ENCODE assay signal across 7 cellular contexts in genomic region chr13:106533101-106533939, GRCh38. TPM values are rescaled to one million over a fixed set of nuclear protein-coding genes. Genes with fewer than 3 reads are reported as not detected.
DNase-seq lines count a peak whose midpoint lies in the region.

No MANE protein-coding gene starts in this region.

- no peaks in the 10 kb centered on the region for H3K27me3 ChIP-seq in MG63
- no peaks in the 10 kb centered on the region for H3K27me3 ChIP-seq in layer of hippocampus (ENCODE audit: control insufficient read depth, insufficient read depth, low read length)

- H3K4me1 Mint-ChIP-seq in T-helper 1 cell treated with Interleukin-12 subunit alpha and Interleukin-12 subunit beta and Interleukin-4 antibody, amounts not matched to agents 30 μg/mL and 1 μg/mL, for 36 hours (ENCODE audit: low read depth): peaks cover 18% of the 10 kb centered on the region
- H3K4me1 Mint-ChIP-seq in dendritic cell treated with granulocyte-macrophage colony-stimulating factor and Interleukin-4, amounts not matched to agents 40 ng/mL and 50 ng/mL, for 4 days (ENCODE audit: low read depth): peaks cover 21% of the 10 kb centered on the region

- peak overlapping the region; percentile 42 for H3K4me3 Mint-ChIP-seq in T-helper 1 cell treated with Interleukin-12 subunit alpha and Interleukin-12 subunit beta and Interleukin-4 antibody, amounts not matched to agents 30 μg/mL and 1 μg/mL, for 36 hours
- H3K4me3 Mint-ChIP-seq in dendritic cell treated with granulocyte-macrophage colony-stimulating factor and Interleukin-4, amounts not matched to agents 40 ng/mL and 50 ng/mL, for 4 days: peak overlapping the region; percentile 44

- H3K36me3 ChIP-seq in MG63: no peaks in the 10 kb centered on the region

- peaks cover 62% of the 10 kb centered on the region for H3K27me3 Mint-ChIP-seq in T-helper 1 cell treated with Interleukin-12 subunit alpha and Interleukin-12 subunit beta and Interleukin-4 antibody, amounts not matched to agents 30 μg/mL and 1 μg/mL, for 36 hours (ENCODE audit: low read depth)
- H3K27me3 Mint-ChIP-seq in dendritic cell treated with granulocyte-macrophage colony-stimulating factor and Interleukin-4, amounts not matched to agents 40 ng/mL and 50 ng/mL, for 4 days: peaks cover 62% of the 10 kb centered on the region

- DNase-seq in GM03348 (ENCODE audit: low spot score): peak; percentile 90
- DNase-seq in MG63: peak; percentile 73
- peak; percentile 54 for DNase-seq in smooth muscle cell of the brain vasculature (ENCODE audit: low read depth, low spot score)
- no peak for DNase-seq in effector CD8-positive, alpha-beta T cell (lab: John Stamatoyannopoulos, UW)

- H3K27ac ChIP-seq in layer of hippocampus (ENCODE audit: low read depth, low read length): peak overlapping the region; percentile 57

- H3K9me3 Mint-ChIP-seq in T-helper 1 cell treated with Interleukin-12 subunit alpha and Interleukin-12 subunit beta and Interleukin-4 antibody, amounts not matched to agents 30 μg/mL and 1 μg/mL, for 36 hours: no peaks in the 10 kb centered on the region
- no peaks in the 10 kb centered on the region for H3K9me3 Mint-ChIP-seq in dendritic cell treated with granulocyte-macrophage colony-stimulating factor and Interleukin-4, amounts not matched to agents 40 ng/mL and 50 ng/mL, for 4 days

- H3K36me3 Mint-ChIP-seq in T-helper 1 cell treated with Interleukin-12 subunit alpha and Interleukin-12 subunit beta and Interleukin-4 antibody, amounts not matched to agents 30 μg/mL and 1 μg/mL, for 36 hours (ENCODE audit: low read depth): no peaks in the 10 kb centered on the region
- H3K36me3 Mint-ChIP-seq in dendritic cell treated with granulocyte-macrophage colony-stimulating factor and Interleukin-4, amounts not matched to agents 40 ng/mL and 50 ng/mL, for 4 days (ENCODE audit: low read depth): peaks cover 6% of the 10 kb centered on the region

- intact Hi-C loops in dendritic cell treated with granulocyte-macrophage colony-stimulating factor and Interleukin-4, amounts not matched to agents 40 ng/mL and 50 ng/mL, for 4 days (cut with micrococcal nuclease): loop anchor here (10.0 kb wide), 1 partner anchor 1759 kb away; no protein-coding TSS in a partner anchor

- H3K9me3 ChIP-seq in MG63: no peaks in the 10 kb centered on the region

- peak overlapping the region; percentile 65 for H3K27ac Mint-ChIP-seq in T-helper 1 cell treated with Interleukin-12 subunit alpha and Interleukin-12 subunit beta and Interleukin-4 antibody, amounts not matched to agents 30 μg/mL and 1 μg/mL, for 36 hours
- H3K27ac Mint-ChIP-seq in dendritic cell treated with granulocyte-macrophage colony-stimulating factor and Interleukin-4, amounts not matched to agents 40 ng/mL and 50 ng/mL, for 4 days: no peak overlapping the region

- H3K4me3 ChIP-seq in MG63: peak overlapping the region; percentile 53

RNA-seq across cellular contexts. Expression of gene EFNB2, which starts 2.1 kb away (rescaled TPM):
- 2.3 and 3.6 TPM in 2 replicates for total RNA-seq in MG63 (2014; rRNA removed; shearing (Covaris generic); ENCODE audit: low replicate concordance)

RNA-seq across cellular contexts. Expression of gene ARGLU1, which starts 34.6 kb away (rescaled TPM):
- total RNA-seq in MG63 (2014; rRNA removed; shearing (Covaris generic); ENCODE audit: low replicate concordance): 63.4 and 89.4 TPM in 2 replicates
